ENCODE assay signal across 18 cellular contexts in genomic region chr22:44859641-44860040, GRCh38.
"Had no signal": no experiment of that assay in that cellular context is flagged by ENCODE, and none has a peak within 500 bp of the region (broad histone marks: within the 10 kb centered on the region; RNA-seq: fewer than 3 reads in every experiment).

No MANE protein-coding gene starts in this region.

- H3K27ac Mint-ChIP-seq: naive B cell; stimulated activated memory B cell treated with anti-CD40 and anti-IgM and Interleukin-4, amounts not matched to agents 10 μg/mL and 1 μg/mL and 100 μg/mL, for 72 hours; stimulated activated naive CD8-positive, alpha-beta T cell treated with anti-CD3 and anti-CD28 coated beads, Interleukin-15, Interleukin-2, amounts not matched to agents 100 ng/mL and 50 ng/mL, for 24 hours had no signal

- DNase-seq: dorsolateral prefrontal cortex; effector CD8-positive, alpha-beta T cell; foreskin melanocyte; head of caudate nucleus; left colon; mesendoderm; naive B cell; stimulated activated CD4-positive, alpha-beta T cell treated with anti-CD3 and anti-CD28 coated beads, Interleukin-4, amount 100 ng/mL, for 1 hour; tibial artery had no signal

- H3K4me3 ChIP-seq: dorsolateral prefrontal cortex, hepatocyte, psoas muscle, right lobe of liver, tibial artery, upper lobe of left lung, vagina had no signal

- H3K4me1 Mint-ChIP-seq: naive B cell; stimulated activated memory B cell treated with anti-CD40 and anti-IgM and Interleukin-4, amounts not matched to agents 10 μg/mL and 1 μg/mL and 100 μg/mL, for 72 hours had no signal

- H3K36me3 ChIP-seq: right lobe of liver, tibial artery, upper lobe of left lung, vagina had no signal

- H3K4me3 Mint-ChIP-seq: naive B cell; nephron; stimulated activated memory B cell treated with anti-CD40 and anti-IgM and Interleukin-4, amounts not matched to agents 10 μg/mL and 1 μg/mL and 100 μg/mL, for 72 hours; stimulated activated naive CD8-positive, alpha-beta T cell treated with anti-CD3 and anti-CD28 coated beads, Interleukin-15, Interleukin-2, amounts not matched to agents 100 ng/mL and 50 ng/mL, for 24 hours had no signal

- H3K36me3 Mint-ChIP-seq: naive B cell; stimulated activated memory B cell treated with anti-CD40 and anti-IgM and Interleukin-4, amounts not matched to agents 10 μg/mL and 1 μg/mL and 100 μg/mL, for 72 hours had no signal

- H3K9me3 ChIP-seq: psoas muscle, right lobe of liver, tibial artery, upper lobe of left lung, vagina had no signal

- H3K27me3 ChIP-seq: hepatocyte, right lobe of liver, upper lobe of left lung, vagina had no signal

- H3K27ac ChIP-seq: dorsolateral prefrontal cortex, hepatocyte, parathyroid adenoma, psoas muscle, right lobe of liver, tibial artery, upper lobe of left lung, vagina had no signal

- H3K4me1 ChIP-seq: parathyroid adenoma, psoas muscle, right lobe of liver, tibial artery, upper lobe of left lung, vagina had no signal

- H3K27me3 Mint-ChIP-seq: stimulated activated naive CD8-positive, alpha-beta T cell treated with anti-CD3 and anti-CD28 coated beads, Interleukin-15, Interleukin-2, amounts not matched to agents 100 ng/mL and 50 ng/mL, for 24 hours had no signal

- H3K9me3 Mint-ChIP-seq: nephron; stimulated activated naive CD8-positive, alpha-beta T cell treated with anti-CD3 and anti-CD28 coated beads, Interleukin-15, Interleukin-2, amounts not matched to agents 100 ng/mL and 50 ng/mL, for 24 hours had no signal
